ENCODE assay signal across 8 cellular contexts in the genomic region with DNA sequence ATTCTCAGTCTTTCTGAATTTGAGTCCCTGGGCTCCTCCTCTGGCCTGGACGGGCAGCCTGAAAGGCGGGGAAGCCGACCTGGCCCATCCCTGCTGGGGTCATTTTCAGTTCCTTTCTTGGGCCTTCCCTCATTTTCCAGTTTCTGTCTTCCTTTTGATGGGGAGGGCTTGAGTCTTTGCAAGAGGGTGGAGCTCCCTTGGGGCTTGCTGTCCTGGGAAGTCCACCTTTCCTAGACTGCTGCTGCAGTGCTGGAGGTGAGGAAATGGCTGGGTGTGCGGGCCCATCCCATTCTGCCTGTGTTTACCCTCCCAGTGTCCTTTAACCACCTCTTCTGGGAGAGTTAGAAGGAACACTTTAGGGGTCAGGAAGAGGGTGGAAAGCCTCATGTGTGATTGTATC. TPM values are rescaled to one million over a fixed set of nuclear protein-coding genes. Genes with fewer than 3 reads are reported as not detected.
A peak's percentile ranks its signal among the peaks of the same experiment; 100 is the strongest.
DNase-seq lines count a peak whose midpoint lies in the region; ATAC-seq and TF ChIP-seq lines count a peak whose summit lies in the region.

No MANE protein-coding gene starts in this region.

- TF ChIP-seq POLR2A in prostate gland (IDR thresholded peaks at IDR 0.05) = peak; percentile 12

- H3K9me3 ChIP-seq in SJSA1 (replicated peaks) (no peaks in the 10 kb centered on the region; the same call in 1 of the 2 replicates), prostate gland (no peaks in the 10 kb centered on the region)

- H3K27ac Mint-ChIP-seq in glutamatergic neuron (ENCODE audit: unreplicated experiment) = no peak overlapping the region

- H3K36me3 Mint-ChIP-seq in glutamatergic neuron (ENCODE audit: unreplicated experiment) = no peaks in the 10 kb centered on the region

- TF ChIP-seq CTCF in glutamatergic neuron (IDR thresholded peaks at IDR 0.05; ENCODE audit: partially characterized antibody, unreplicated experiment) (no peak), prostate gland (IDR thresholded peaks at IDR 0.05) (no peak)

- WGBS in prostate gland = 36% methylated on average over 4 of the region's 4 CpGs

- no peaks in the 10 kb centered on the region for H3K4me1 Mint-ChIP-seq in glutamatergic neuron (ENCODE audit: low read depth, unreplicated experiment)

- no peak for ATAC-seq in HG03469 (IDR thresholded peaks at IDR 0.05; ENCODE audit: unreplicated experiment)

- H3K27me3 ChIP-seq in SJSA1 (replicated peaks) (no peaks in the 10 kb centered on the region), prostate gland (replicated peaks; ENCODE audit: insufficient read depth) (no peaks in the 10 kb centered on the region)

- H3K27me3 Mint-ChIP-seq in glutamatergic neuron (ENCODE audit: unreplicated experiment) = peaks cover 7% of the 10 kb centered on the region

- H3K4me1 ChIP-seq in SJSA1 (replicated peaks) = peaks cover 36% of the 10 kb centered on the region
- H3K4me1 ChIP-seq in prostate gland (replicated peaks) = peaks cover 7% of the 10 kb centered on the region

- H3K36me3 ChIP-seq in SJSA1 (peaks cover 40% of the 10 kb centered on the region), prostate gland (no peaks in the 10 kb centered on the region)

- intact Hi-C loops in prostate gland (cut with DNase I) = no loop called here

- H3K4me3 ChIP-seq in SJSA1 (peak overlapping the region; percentile 93), prostate gland (peak overlapping the region; percentile 79 to 84)

- peak overlapping the region; percentile 57 for H3K4me3 Mint-ChIP-seq in glutamatergic neuron (ENCODE audit: unreplicated experiment)

- H3K9me3 Mint-ChIP-seq in glutamatergic neuron (ENCODE audit: unreplicated experiment) = peaks cover 3% of the 10 kb centered on the region

- DNase-seq in ELR (ENCODE audit: low read depth) = peak; percentile 20
- DNase-seq in SJSA1 (ENCODE audit: low read depth in 1 of 2, low spot score in 2 of 2) = no peak
- no peak for DNase-seq in glutamatergic neuron
- no peak for DNase-seq in prostate gland (ENCODE audit: low spot score)
- no peak for DNase-seq in middle frontal gyrus (ENCODE audit: extremely low spot score, low spot score)
- DNase-seq in GM03348 (ENCODE audit: low spot score) = no peak
- DNase-seq in GM19240 (ENCODE audit: insufficient read length, low spot score) = no peak

- H3K27ac ChIP-seq in SJSA1 (peak overlapping the region; percentile 54; the same call in 1 of the 2 replicates), prostate gland (peak overlapping the region; percentile 93 to 96)

RNA-seq across cellular contexts. Expression of gene SYNC, which starts 40.4 kb away (rescaled TPM):
- 167 and 209 TPM in 2 replicates for total RNA-seq in SJSA1 (2014; rRNA removed; shearing (Covaris generic))
- total RNA-seq in glutamatergic neuron (ENCODE audit: unreplicated experiment) (1.1 TPM), prostate gland (10 to 100 TPM in 1 of 2 donors, 1 to 10 TPM in 1; 7.9 to 18.2 TPM)
